ENCODE assay signal across 1 cellular context in genomic region chr2:200525882-200526651, GRCh38.
TF ChIP-seq lines count a peak whose summit lies in the region.

Gene SGO2 (plus strand): TSS chr2:200526207. CDS start chr2:200532976, 6,769 bp downstream.

TF ChIP-seq in IMR-90, 13 proteins besides CTCF, POLR2A, EP300 and RAD21 (continued from another document):
- no peak; the same call in 1 of the 2 replicates for TF ChIP-seq USF2 (IDR thresholded peaks at IDR 0.05; ENCODE audit: low read depth, low read length)
- TF ChIP-seq BHLHE40 (IDR thresholded peaks at IDR 0.05; ENCODE audit: low read depth, low read length) = no peak; the same call in 1 of the 2 replicates
- peak; percentile 89 for TF ChIP-seq CEBPB (IDR thresholded peaks at IDR 0.05; ENCODE audit: low read depth, low read length)
TF ChIP-seq in IMR-90: peak in this region for 2.
